ENCODE assay signal across 1 cellular context in the genomic region with DNA sequence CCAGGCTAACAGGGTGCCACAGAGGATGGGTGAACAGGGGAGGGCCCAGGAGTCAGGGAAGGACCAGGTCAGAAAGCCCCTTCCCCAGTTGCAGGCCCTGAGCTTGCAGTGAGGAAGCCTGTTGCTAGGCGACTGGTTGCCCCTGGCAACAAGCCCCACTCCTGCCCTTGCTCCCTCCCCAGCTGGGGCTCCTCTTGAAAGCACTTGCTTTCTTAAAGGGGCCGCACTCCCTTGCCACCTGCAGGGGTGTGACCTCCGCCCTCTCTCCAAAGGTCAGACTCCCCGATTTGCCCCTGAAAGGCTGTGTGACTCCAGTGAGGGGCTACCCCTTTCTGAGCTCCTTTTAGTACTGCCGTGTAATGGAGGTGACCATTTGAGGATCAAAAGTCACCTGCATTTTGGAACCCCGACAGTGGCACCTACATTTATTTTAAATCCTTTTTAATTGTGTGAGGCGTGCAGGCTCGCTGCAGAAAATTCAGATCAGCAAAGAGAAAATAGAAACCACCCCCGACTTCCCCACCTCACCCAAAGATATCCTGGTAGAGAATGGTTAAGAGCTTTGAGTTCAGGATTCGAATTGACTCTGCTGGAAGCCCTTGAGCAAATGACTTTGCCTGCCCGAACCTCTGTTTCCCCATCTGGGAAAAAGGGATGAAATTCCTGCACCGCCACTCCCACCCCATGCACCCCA.
TF ChIP-seq lines count a peak whose summit lies in the region.

No MANE protein-coding gene starts in this region.

TF ChIP-seq in WTC11, 78 proteins besides CTCF, POLR2A, EP300 and RAD21 (continued from another document):
- TF ChIP-seq, protein P1, sequence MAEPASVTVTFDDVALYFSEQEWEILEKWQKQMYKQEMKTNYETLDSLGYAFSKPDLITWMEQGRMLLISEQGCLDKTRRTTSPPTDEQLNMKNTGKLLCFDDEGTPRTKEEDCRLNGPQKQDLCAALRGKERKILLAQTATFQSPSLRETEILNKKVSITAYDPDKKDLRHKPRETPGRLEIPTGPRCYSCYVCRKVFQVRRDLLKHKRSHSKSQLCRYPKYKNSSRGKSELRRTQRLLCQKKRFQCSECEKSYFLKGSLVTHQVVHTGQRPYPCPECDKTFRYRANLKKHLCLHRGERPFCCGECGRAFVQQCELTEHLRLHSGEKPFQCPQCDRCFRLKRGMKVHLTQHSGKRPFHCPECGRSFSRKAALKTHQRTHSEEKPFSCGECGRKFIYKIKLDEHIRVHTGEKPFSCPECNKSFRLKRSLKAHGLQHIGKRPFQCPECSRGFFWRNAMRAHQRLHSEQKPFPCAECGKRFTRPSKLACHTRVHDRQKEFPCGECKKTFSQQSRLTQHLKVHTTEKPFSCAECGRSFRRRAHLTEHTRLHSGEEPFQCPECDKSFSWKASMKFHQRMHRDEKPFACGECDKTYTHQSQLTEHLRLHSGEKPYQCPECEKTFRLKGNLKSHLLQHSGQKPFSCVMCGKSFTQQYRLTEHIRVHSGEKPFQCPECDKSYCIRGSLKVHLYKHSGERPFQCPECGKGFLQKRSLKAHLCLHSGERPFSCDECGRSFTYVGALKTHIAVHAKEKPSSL (CRISPR knock-in tag; conservative IDR thresholded peaks at IDR 0.05): no peak
- TF ChIP-seq ELF4 (CRISPR knock-in tag; IDR thresholded peaks at IDR 0.05; ENCODE audit: low read depth) (no peak), MYBL2 (CRISPR knock-in tag; IDR thresholded peaks at IDR 0.05) (no peak), ESRRA (CRISPR knock-in tag; IDR thresholded peaks at IDR 0.05; ENCODE audit: borderline replicate concordance) (no peak), IRF1 (CRISPR knock-in tag; IDR thresholded peaks at IDR 0.05) (no peak), MXD4 (CRISPR knock-in tag; IDR thresholded peaks at IDR 0.05; ENCODE audit: borderline replicate concordance) (no peak)
- TF ChIP-seq, protein P2, sequence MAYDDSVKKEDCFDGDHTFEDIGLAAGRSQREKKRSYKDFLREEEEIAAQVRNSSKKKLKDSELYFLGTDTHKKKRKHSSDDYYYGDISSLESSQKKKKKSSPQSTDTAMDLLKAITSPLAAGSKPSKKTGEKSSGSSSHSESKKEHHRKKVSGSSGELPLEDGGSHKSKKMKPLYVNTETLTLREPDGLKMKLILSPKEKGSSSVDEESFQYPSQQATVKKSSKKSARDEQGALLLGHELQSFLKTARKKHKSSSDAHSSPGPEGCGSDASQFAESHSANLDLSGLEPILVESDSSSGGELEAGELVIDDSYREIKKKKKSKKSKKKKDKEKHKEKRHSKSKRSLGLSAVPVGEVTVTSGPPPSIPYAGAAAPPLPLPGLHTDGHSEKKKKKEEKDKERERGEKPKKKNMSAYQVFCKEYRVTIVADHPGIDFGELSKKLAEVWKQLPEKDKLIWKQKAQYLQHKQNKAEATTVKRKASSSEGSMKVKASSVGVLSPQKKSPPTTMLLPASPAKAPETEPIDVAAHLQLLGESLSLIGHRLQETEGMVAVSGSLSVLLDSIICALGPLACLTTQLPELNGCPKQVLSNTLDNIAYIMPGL (CRISPR knock-in tag; IDR thresholded peaks at IDR 0.05): no peak
